ENCODE assay signal across 20 cellular contexts in genomic region chrY:24619070-24619807, GRCh38. TPM values are rescaled to one million over a fixed set of nuclear protein-coding genes. Genes with fewer than 3 reads are reported as not detected.
"Had no signal": no experiment of that assay in that cellular context is flagged by ENCODE, and none has a peak within 500 bp of the region (broad histone marks: within the 10 kb centered on the region; RNA-seq: fewer than 3 reads in every experiment).

No MANE protein-coding gene starts in this region.

RNA-seq across cellular contexts. Expression of gene BPY2B, which starts 1.4 kb away (rescaled TPM):
- total RNA-seq: activated naive CD4-positive, alpha-beta T cell treated with anti-CD3 and anti-CD28 coated beads for 36 hours; activated naive CD4-positive, alpha-beta T cell treated with anti-CD3 and anti-CD28 coated beads, Interleukin-2, amount 50 U/mL, for 72 hours; activated naive CD8-positive, alpha-beta T cell treated with anti-CD3 and anti-CD28 coated beads for 36 hours; activated naive CD8-positive, alpha-beta T cell treated with anti-CD3 and anti-CD28 coated beads, Interleukin-2, amount 10 ng/mL, durations not matched to agents 7 days and 5 days; activated T-cell treated with anti-CD3 and anti-CD28 coated beads, Interleukin-2, amount 50 U/mL, for 4 hours; activated T-cell treated with anti-CD3 and anti-CD28 coated beads, Interleukin-2, amount 50 U/mL, for 72 hours; activated T-helper 1 cell treated with anti-CD3 and anti-CD28 coated beads, Interleukin-12 subunit alpha, Interleukin-12 subunit beta, Interleukin-2, Interleukin-4 antibody, amounts not matched to agents 30 ng/mL and 10 ng/mL and 1 ng/mL, durations not matched to agents 14 hours and 24 hours and 36 hours; activated T-helper 17 cell treated with anti-CD3 and anti-CD28 coated beads, Interleukin-2, amount 50 U/mL, for 72 hours; activated T-helper 2 cell treated with anti-CD3 and anti-CD28 coated beads, Interferon-gamma antibody, Interleukin-2, Interleukin-4, amounts not matched to agents 10 μg/mL and 5 μg/mL and 100 μg/mL, durations not matched to agents 14 hours and 24 hours and 36 hours; adrenal gland; aorta; ascending aorta; astrocyte; body of pancreas; breast epithelium; bronchial epithelial cell; cardiac muscle cell; cardiac septum; cerebellum; chondrocyte had no signal
